ENCODE assay signal across 29 cellular contexts in the genomic region with DNA sequence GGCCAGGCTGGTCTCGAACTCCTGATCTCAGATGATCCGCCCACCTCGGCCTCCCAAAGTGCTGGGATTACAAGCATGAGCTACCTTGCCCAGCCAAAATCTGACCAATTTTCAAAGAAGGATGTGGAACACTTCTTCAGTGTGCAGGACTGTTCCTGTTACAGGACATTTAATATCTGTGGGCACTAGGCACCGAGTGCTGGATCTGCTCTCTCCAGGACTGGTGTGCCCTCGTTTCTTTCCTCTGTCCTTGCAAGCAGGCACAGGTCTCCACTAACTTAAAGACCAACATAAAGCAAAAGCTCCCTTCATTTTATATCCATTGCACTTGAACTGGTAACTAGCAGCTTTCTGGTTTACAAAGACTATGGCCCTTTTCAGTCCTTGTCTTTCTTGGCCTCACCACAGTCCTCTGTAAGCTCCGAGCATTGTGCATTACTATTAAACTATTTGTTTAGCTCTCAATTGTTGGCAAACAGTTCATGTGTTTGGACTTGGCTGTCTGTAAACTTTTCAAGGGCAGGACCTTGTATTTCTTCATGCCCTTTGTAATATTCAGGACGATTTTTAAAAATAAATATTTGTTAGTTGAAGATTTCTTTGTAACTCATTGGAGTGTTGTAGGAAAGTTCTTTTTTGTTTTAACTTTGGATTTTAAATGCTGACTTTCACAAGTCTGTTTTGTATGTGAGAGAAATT. TPM values are rescaled to one million over a fixed set of nuclear protein-coding genes. Genes with fewer than 3 reads are reported as not detected.
DNase-seq lines count a peak whose midpoint lies in the region; ATAC-seq and TF ChIP-seq lines count a peak whose summit lies in the region.
"Had no signal": no experiment of that assay in that cellular context is flagged by ENCODE, and none has a peak within 500 bp of the region (broad histone marks: within the 10 kb centered on the region; RNA-seq: fewer than 3 reads in every experiment).

No MANE protein-coding gene starts in this region.

- H3K23ac ChIP-seq in IMR-90 (ENCODE audit: low read depth, low read length), result no peak overlapping the region

- H3K27ac ChIP-seq in IMR-90 (ENCODE audit: insufficient read depth, low read length), result no peak overlapping the region
- H3K27ac ChIP-seq in epithelial cell of prostate, result peak overlapping the region; percentile 1
- H3K27ac ChIP-seq in right lobe of liver, result peak overlapping the region in 2 of 3 donors; percentile 41 to 72
- no peak overlapping the region for H3K27ac ChIP-seq in upper lobe of right lung
- H3K27ac ChIP-seq: colonic mucosa, esophagus muscularis mucosa, gastrocnemius medialis, RWPE1 had no signal

- in situ Hi-C loops in IMR-90 (cut with MboI; ENCODE audit: low sequenced_read_pairs), result no loop called here

- H3K18ac ChIP-seq in IMR-90 (ENCODE audit: low read depth, low read length), result no peak overlapping the region

- no peak overlapping the region for H2BK20ac ChIP-seq in IMR-90 (ENCODE audit: low read depth, low read length)

- H3K36me3 ChIP-seq in IMR-90 (ENCODE audit: control insufficient read depth, insufficient read depth, low read length) (no peaks in the 10 kb centered on the region), right lobe of liver (no peaks in the 10 kb centered on the region), upper lobe of right lung (no peaks in the 10 kb centered on the region)
- H3K36me3 ChIP-seq: colonic mucosa, esophagus muscularis mucosa, gastrocnemius medialis had no signal

- no peak overlapping the region for H3K4me2 ChIP-seq in IMR-90 (ENCODE audit: low read depth, low read length)

- H3K27me3 ChIP-seq in IMR-90 (ENCODE audit: control insufficient read depth, insufficient read depth, low read length), result no peaks in the 10 kb centered on the region
- no peaks in the 10 kb centered on the region for H3K27me3 ChIP-seq in right lobe of liver
- no peaks in the 10 kb centered on the region for H3K27me3 ChIP-seq in upper lobe of right lung
- H3K27me3 ChIP-seq: colonic mucosa, esophagus muscularis mucosa, gastrocnemius medialis had no signal

- H3K4me3 ChIP-seq in IMR-90 (ENCODE audit: insufficient read depth, low read depth, low read length) (no peak overlapping the region), right lobe of liver (peak overlapping the region in 2 of 3 donors; percentile 1 to 24), upper lobe of right lung (no peak overlapping the region)
- H3K4me3 ChIP-seq: colonic mucosa, esophagus muscularis mucosa, gastrocnemius medialis had no signal

- 94% methylated on average over 5 of the region's 7 CpGs; no CpG with 5 or more reads in 1 of the 2 experiments for WGBS in IMR-90 (ENCODE audit: extremely low coverage in 2 of 2, insufficient read length in 1 of 2), 2 experiments
- 42% methylated on average over 7 of the region's 7 CpGs for WGBS in right lobe of liver (ENCODE audit: insufficient coverage, low coverage, low lambda C conversion rate, missing lambda C conversion rate)

- H4K20me1 ChIP-seq in IMR-90 (ENCODE audit: insufficient read depth, low read length), result no peaks in the 10 kb centered on the region

- H2BK15ac ChIP-seq in IMR-90 (ENCODE audit: low read depth, low read length), result no peak overlapping the region

- H3K56ac ChIP-seq in IMR-90 (ENCODE audit: extremely low read depth, insufficient read depth, low read length), result no peak overlapping the region

- no peak overlapping the region for H3K9ac ChIP-seq in IMR-90 (ENCODE audit: low read depth, low read length)

- no peak overlapping the region for H2AK9ac ChIP-seq in IMR-90 (replicated peaks; ENCODE audit: low read depth, low read length, poor library complexity)

- no peak overlapping the region for H2AK5ac ChIP-seq in IMR-90 (ENCODE audit: low read depth, low read length)

- no peak overlapping the region for H2BK5ac ChIP-seq in IMR-90 (ENCODE audit: low read depth, low read length, poor library complexity, severe bottlenecking)

- no peak overlapping the region for H2BK120ac ChIP-seq in IMR-90 (ENCODE audit: low read depth, low read length)

- intact Hi-C loops in IMR-90 (cut with micrococcal nuclease) (no loop called here), right lobe of liver (cut with DNase I) (no loop called here), upper lobe of right lung (cut with DNase I) (no loop called here)

- TF ChIP-seq RAD21 in IMR-90 (IDR thresholded peaks at IDR 0.05; ENCODE audit: low read length), result no peak

- no peaks in the 10 kb centered on the region for H3K9me3 ChIP-seq in IMR-90 (ENCODE audit: control insufficient read depth, insufficient read depth, low read length)
- no peaks in the 10 kb centered on the region for H3K9me3 ChIP-seq in right lobe of liver
- H3K9me3 ChIP-seq in upper lobe of right lung, result no peaks in the 10 kb centered on the region
- H3K9me3 ChIP-seq: colonic mucosa, esophagus muscularis mucosa, gastrocnemius medialis had no signal

- dilution Hi-C loops in IMR-90 (cut with HindIII; ENCODE audit: low sequenced_read_pairs, unreplicated experiment), result no loop called here

- no peak overlapping the region for H2AFZ ChIP-seq in IMR-90 (replicated peaks; ENCODE audit: low read length, poor library complexity)

- H3K4me1 ChIP-seq in IMR-90 (ENCODE audit: control insufficient read depth, insufficient read depth, low read length), result no peaks in the 10 kb centered on the region
- H3K4me1 ChIP-seq in right lobe of liver, result peaks cover 0 to 41% (median 2%) of the 10 kb centered on the region in 4 donors
- peaks cover 22% of the 10 kb centered on the region for H3K4me1 ChIP-seq in upper lobe of right lung
- H3K4me1 ChIP-seq: colonic mucosa, esophagus muscularis mucosa, gastrocnemius medialis had no signal

- no peaks in the 10 kb centered on the region for H3K9me1 ChIP-seq in IMR-90 (ENCODE audit: insufficient read depth, low read length)

- H4K91ac ChIP-seq in IMR-90 (ENCODE audit: insufficient read depth, low read depth, low read length), result no peak overlapping the region

- H3K79me1 ChIP-seq in IMR-90 (ENCODE audit: low read depth in 1 of 2, low read length in 2 of 2), result peaks cover 29 to 64% of the 10 kb centered on the region in 2 experiments

- 0 out of 2 replicates have a peak overlapping the region, but pooled peaks have one; percentile 30 for H3K14ac ChIP-seq in IMR-90 (replicated peaks; ENCODE audit: low read depth, low read length)

- no peak for ATAC-seq in IMR-90 (ENCODE audit: low read depth)
- ATAC-seq in right lobe of liver, result peak; percentile 81 to 92 (median 85)
- ATAC-seq in upper lobe of right lung, result peak; percentile 74
- ATAC-seq in GM19023 (IDR thresholded peaks at IDR 0.05; ENCODE audit: unreplicated experiment), result no peak
- ATAC-seq: activated T-helper 17 cell treated with anti-CD3 and anti-CD28 coated beads, Interleukin-2, amount 50 U/mL, for 72 hours; gastrocnemius medialis; left ventricle myocardium superior; natural killer cell had no signal

- no peak overlapping the region for H3K4ac ChIP-seq in IMR-90 (ENCODE audit: low read depth, low read length)

- CTCF ChIA-PET in IMR-90 (lab: Yijun Ruan, JAX), result no interaction called here

- H4K5ac ChIP-seq in IMR-90 (ENCODE audit: low read depth, low read length), result no peak overlapping the region

- no peak for TF ChIP-seq CTCF in IMR-90 (conservative IDR thresholded peaks at IDR 0.05; ENCODE audit: low read depth, low read length)
- no peak for TF ChIP-seq CTCF in right lobe of liver (IDR thresholded peaks at IDR 0.05)
- no peak for TF ChIP-seq CTCF in upper lobe of right lung (IDR thresholded peaks at IDR 0.05)

- no peak overlapping the region for H4K8ac ChIP-seq in IMR-90 (ENCODE audit: low read depth in 2 of 2, low read length in 2 of 2)

- POLR2A ChIA-PET in IMR-90 (lab: Charles Lee; ENCODE audit: unreplicated experiment), result no interaction called here

- no TSS peak for BruUV-seq in IMR-90 (replicated peaks; lab: Mats Ljungman, UMichigan)

- DNase-seq in IMR-90 (no peak), epithelial cell of prostate (ENCODE audit: low read depth, low spot score) (no peak), right lobe of liver (no peak), upper lobe of right lung (no peak), HCEC 1CT (no peak), cortex of kidney (lab: John Stamatoyannopoulos, UW) (no peak)
- DNase-seq: activated CD4-positive, alpha-beta memory T cell treated with anti-CD3 and anti-CD28 coated beads, Interleukin-2, amount 10 ng/mL, durations not matched to agents 7 days and 5 days; activated CD4-positive, alpha-beta T cell treated with anti-CD3 and anti-CD28 coated beads for 1 hour; activated naive CD4-positive, alpha-beta T cell treated with anti-CD3 and anti-CD28 coated beads, Interleukin-2, amount 50 U/mL, for 16 hours; amygdala; Calu3; colonic mucosa; gastrocnemius medialis; GOT3; hypothalamus; immature natural killer cell; left ventricle myocardium superior; midbrain; natural killer cell; NCI-H1092 treated with DMSO at 0.1 percent for 48 hours; NCI-H187 treated with DMSO at 0.1 percent for 48 hours; NCI-H226; stimulated activated CD4-positive, alpha-beta T cell treated with anti-CD3 and anti-CD28 coated beads, Interleukin-2, amount 100 ng/mL, for 24 hours; trophoblast cell had no signal

- no peak for TF ChIP-seq POLR2A in IMR-90 (IDR thresholded peaks at IDR 0.05; ENCODE audit: low read depth, low read length)
- no peak for TF ChIP-seq POLR2A in right lobe of liver (IDR thresholded peaks at IDR 0.05)

TF ChIP-seq in IMR-90, 13 proteins besides CTCF, POLR2A, EP300 and RAD21 (continues in another document):
- TF ChIP-seq MXI1 (IDR thresholded peaks at IDR 0.05; ENCODE audit: borderline replicate concordance, low read depth, low read length), result no peak
- TF ChIP-seq, protein P1, sequence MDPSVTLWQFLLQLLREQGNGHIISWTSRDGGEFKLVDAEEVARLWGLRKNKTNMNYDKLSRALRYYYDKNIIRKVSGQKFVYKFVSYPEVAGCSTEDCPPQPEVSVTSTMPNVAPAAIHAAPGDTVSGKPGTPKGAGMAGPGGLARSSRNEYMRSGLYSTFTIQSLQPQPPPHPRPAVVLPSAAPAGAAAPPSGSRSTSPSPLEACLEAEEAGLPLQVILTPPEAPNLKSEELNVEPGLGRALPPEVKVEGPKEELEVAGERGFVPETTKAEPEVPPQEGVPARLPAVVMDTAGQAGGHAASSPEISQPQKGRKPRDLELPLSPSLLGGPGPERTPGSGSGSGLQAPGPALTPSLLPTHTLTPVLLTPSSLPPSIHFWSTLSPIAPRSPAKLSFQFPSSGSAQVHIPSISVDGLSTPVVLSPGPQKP (IDR thresholded peaks at IDR 0.05; ENCODE audit: borderline replicate concordance, low read depth, low read length), result no peak
- TF ChIP-seq MAZ (IDR thresholded peaks at IDR 0.05; ENCODE audit: borderline replicate concordance, low read depth, low read length), result no peak
- no peak for TF ChIP-seq CEBPB (IDR thresholded peaks at IDR 0.05; ENCODE audit: low read depth, low read length)
- TF ChIP-seq RCOR1 (IDR thresholded peaks at IDR 0.05; ENCODE audit: insufficient replicate concordance, low read length), result no peak
- no peak for TF ChIP-seq RFX5 (IDR thresholded peaks at IDR 0.05; ENCODE audit: low read depth, low read length)
- no peak for TF ChIP-seq CHD1 (IDR thresholded peaks at IDR 0.05; ENCODE audit: low read depth, low read length)

RNA-seq across cellular contexts. Expression of gene ARHGEF28, which starts 37.3 kb away (rescaled TPM):
- 13.9 and 16.0 TPM in 2 replicates for total RNA-seq in IMR-90 (2012; rRNA removed)
- polyA plus RNA-seq in IMR-90 (2012; rRNA removed), result 3.6 TPM in 2 replicates
- 1.3 and 1.6 TPM in 2 replicates for polyA plus RNA-seq in IMR-90 (2012; cell fraction: cytosol; rRNA removed)
- 9.9 and 15.0 TPM in 2 replicates for polyA plus RNA-seq in IMR-90 (2012; cell fraction: nucleus; rRNA removed; ENCODE audit: low replicate concordance)
- 10 to 100 TPM in 2 of 6 experiments, 1 to 10 TPM in 4; 3.0 to 14.9 (median 6.4) TPM for total RNA-seq in right lobe of liver
- total RNA-seq in upper lobe of right lung, result 22.3 TPM
- total RNA-seq: activated CD4-positive, alpha-beta memory T cell treated with anti-CD3 and anti-CD28 coated beads, Interleukin-2, amount 10 ng/mL, durations not matched to agents 7 days and 5 days; T-helper 1 cell treated with Interleukin-12 subunit alpha and Interleukin-12 subunit beta and Interleukin-4 antibody, amounts not matched to agents 30 ng/mL and 1 ng/mL, for 36 hours had no signal

Comparison
In these comparisons a context has a peak if more than half of its experiments do, and no peak if none do; other contexts are left out.
1. ATAC-seq: peak in right lobe of liver (4 of 4) and upper lobe of right lung (single experiment); none in IMR-90 (single experiment) and GM19023 (single experiment).
2. H3K27ac ChIP-seq: peak in epithelial cell of prostate (single experiment) and right lobe of liver (2 of 3); none in IMR-90 (single experiment) and upper lobe of right lung (single experiment).
3. H3K4me3 ChIP-seq: peak in right lobe of liver (2 of 3); none in IMR-90 (single experiment) and upper lobe of right lung (single experiment).